ENCODE assay signal across 1 cellular context in genomic region chr2:33550206-33550605, GRCh38.
TF ChIP-seq lines count a peak whose summit lies in the region.

No MANE protein-coding gene starts in this region.

TF ChIP-seq in HepG2, 621 proteins besides CTCF, POLR2A, EP300 and RAD21 (continued from another document):
- no peak for TF ChIP-seq POGZ (CRISPR knock-in tag; IDR thresholded peaks at IDR 0.05)
- TF ChIP-seq UBTF (CRISPR knock-in tag; IDR thresholded peaks at IDR 0.05) = no peak
- no peak for TF ChIP-seq YY1 (IDR thresholded peaks at IDR 0.05; ENCODE audit: insufficient read depth, insufficient replicate concordance, low read depth, low read length)
- TF ChIP-seq, protein P1, sequence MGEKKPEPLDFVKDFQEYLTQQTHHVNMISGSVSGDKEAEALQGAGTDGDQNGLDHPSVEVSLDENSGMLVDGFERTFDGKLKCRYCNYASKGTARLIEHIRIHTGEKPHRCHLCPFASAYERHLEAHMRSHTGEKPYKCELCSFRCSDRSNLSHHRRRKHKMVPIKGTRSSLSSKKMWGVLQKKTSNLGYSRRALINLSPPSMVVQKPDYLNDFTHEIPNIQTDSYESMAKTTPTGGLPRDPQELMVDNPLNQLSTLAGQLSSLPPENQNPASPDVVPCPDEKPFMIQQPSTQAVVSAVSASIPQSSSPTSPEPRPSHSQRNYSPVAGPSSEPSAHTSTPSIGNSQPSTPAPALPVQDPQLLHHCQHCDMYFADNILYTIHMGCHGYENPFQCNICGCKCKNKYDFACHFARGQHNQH (CRISPR knock-in tag; IDR thresholded peaks at IDR 0.05) = no peak
- no peak for TF ChIP-seq RFX5 (IDR thresholded peaks at IDR 0.05; ENCODE audit: low read depth, low read length)
- TF ChIP-seq HNRNPLL (IDR thresholded peaks at IDR 0.05; ENCODE audit: low read depth, low read length, poor library complexity, severe bottlenecking) = no peak
- no peak for TF ChIP-seq KAT7 (CRISPR knock-in tag; IDR thresholded peaks at IDR 0.05; ENCODE audit: borderline replicate concordance)
- no peak for TF ChIP-seq FOSL2 (CRISPR knock-in tag; IDR thresholded peaks at IDR 0.05)
- TF ChIP-seq SRF (IDR thresholded peaks at IDR 0.05; ENCODE audit: low read depth, low read length) = no peak
- no peak for TF ChIP-seq ERF (CRISPR knock-in tag; IDR thresholded peaks at IDR 0.05)
- no peak for TF ChIP-seq ZNF468 (CRISPR knock-in tag; IDR thresholded peaks at IDR 0.05)
TF ChIP-seq in HepG2: peak in this region for 0.
